12 cellular contexts compared by ENCODE assay signal in the genomic region with DNA sequence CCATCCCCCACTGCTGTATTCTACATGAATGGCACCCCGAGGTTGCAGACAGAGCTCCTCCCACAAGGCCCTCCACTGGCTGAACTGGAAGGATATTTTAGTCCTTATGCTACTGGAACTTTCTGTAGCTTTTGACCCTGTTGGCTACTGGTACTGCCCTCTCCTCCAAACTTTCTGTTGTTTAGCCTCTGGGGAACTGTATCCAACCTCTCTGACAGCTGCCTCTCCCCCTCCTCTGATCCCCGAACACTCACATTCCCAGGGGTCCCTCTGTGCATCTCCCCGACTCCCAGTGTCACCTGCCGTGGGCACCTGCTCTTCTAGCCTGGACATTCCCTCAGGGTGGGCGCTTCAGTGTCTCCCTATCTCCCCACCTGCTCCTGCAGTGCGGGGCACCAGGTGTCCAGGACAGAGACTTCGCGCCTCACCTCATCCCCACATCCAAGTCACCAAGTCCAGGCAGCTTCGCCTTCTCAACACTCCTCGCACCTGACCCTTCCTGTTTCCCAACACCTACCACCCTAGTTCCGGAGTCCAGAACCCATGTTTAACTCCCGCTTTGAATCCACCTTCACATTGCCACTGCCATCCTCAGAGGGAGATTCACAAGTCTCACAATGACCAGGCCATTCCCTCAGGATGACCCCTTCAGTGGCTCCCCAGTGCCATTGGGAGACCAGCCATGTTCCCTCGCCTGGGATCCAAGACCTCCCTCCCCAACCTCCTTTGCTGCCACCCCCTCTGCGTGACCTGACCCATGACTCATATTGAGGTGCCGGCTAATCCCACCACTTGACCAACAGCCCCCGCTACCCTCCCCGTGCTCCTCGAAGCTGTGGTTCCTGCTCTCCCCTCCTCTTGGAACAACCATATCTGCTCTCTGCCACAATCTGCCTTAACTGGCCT. TPM values are rescaled to one million over a fixed set of nuclear protein-coding genes. Genes with fewer than 3 reads are reported as not detected.
A peak's percentile ranks its signal among the peaks of the same experiment; 100 is the strongest.
DNase-seq lines count a peak whose midpoint lies in the region; ATAC-seq and TF ChIP-seq lines count a peak whose summit lies in the region.
"Had no signal": no experiment of that assay in that cellular context is flagged by ENCODE, and none has a peak within 500 bp of the region (broad histone marks: within the 10 kb centered on the region; RNA-seq: fewer than 3 reads in every experiment).

No MANE protein-coding gene starts in this region.

- no peak for TF ChIP-seq CTCF in VCaP (conservative IDR thresholded peaks at IDR 0.05)

- H4K8ac ChIP-seq in neuronal stem cell (ENCODE audit: low read depth, low read length) = no peak overlapping the region

- H2BK120ac ChIP-seq in neuronal stem cell (ENCODE audit: low read depth, low read length) = peak overlapping the region; percentile 4

- peak overlapping the region; percentile 60 for H2AK5ac ChIP-seq in neuronal stem cell (ENCODE audit: low read depth, low read length)

- peak overlapping the region; percentile 10 for H2BK15ac ChIP-seq in neuronal stem cell (ENCODE audit: low read length)

- H3K79me1 ChIP-seq in neuronal stem cell (ENCODE audit: low read depth, low read length) = no peaks in the 10 kb centered on the region

- ATAC-seq in GM18505 (IDR thresholded peaks at IDR 0.05; ENCODE audit: unreplicated experiment) = no peak

- no peak overlapping the region for H3K4ac ChIP-seq in neuronal stem cell (ENCODE audit: low read length)

- no peak overlapping the region for H2BK12ac ChIP-seq in neuronal stem cell (ENCODE audit: low read length)

- 88 to 90% methylated on average over 18 of the region's 18 CpGs for WGBS in esophagus, 2 donors
- WGBS in neuronal stem cell (ENCODE audit: extremely low coverage in 2 of 2, insufficient read length in 2 of 2, insufficient replicate concordance in 1 of 2), 2 donors = no CpG with 5 or more reads among the region's 18 CpGs

- H3K9me3 ChIP-seq in esophagus (ENCODE audit: control insufficient read depth in 2 of 2, insufficient read depth in 1 of 2, low read depth in 1 of 2, low read length in 1 of 2) (no peaks in the 10 kb centered on the region), neuronal stem cell (replicated peaks in 1 of 2; ENCODE audit: control insufficient read depth in 2 of 2, insufficient read depth in 1 of 2, low read depth in 1 of 2, low read length in 2 of 2) (no peaks in the 10 kb centered on the region)
- H3K9me3 ChIP-seq: SJSA1 had no signal

- no peak overlapping the region for H4K91ac ChIP-seq in neuronal stem cell (ENCODE audit: low read depth, low read length, poor library complexity)

- H3K4me2 ChIP-seq in neuronal stem cell (ENCODE audit: insufficient read depth, low read length, poor library complexity, severe bottlenecking) = no peak overlapping the region

- H3K36me3 ChIP-seq in esophagus (ENCODE audit: control insufficient read depth in 2 of 2, insufficient read depth in 2 of 2, low read length in 1 of 2) = peaks cover 7 to 10% of the 10 kb centered on the region in 2 donors
- no peaks in the 10 kb centered on the region for H3K36me3 ChIP-seq in neuronal stem cell (replicated peaks in 1 of 2; ENCODE audit: control insufficient read depth in 2 of 2, insufficient read depth in 2 of 2, low read length in 2 of 2)
- H3K36me3 ChIP-seq: SJSA1 had no signal

- no peak for TF ChIP-seq POLR2A in GM18505 (IDR thresholded peaks at IDR 0.05; ENCODE audit: borderline replicate concordance, extremely low read depth, insufficient read depth, insufficient read length)

- no peak overlapping the region for H3K23ac ChIP-seq in neuronal stem cell (ENCODE audit: low read depth, low read length, poor library complexity)

- peak overlapping the region; percentile 76 for H2AFZ ChIP-seq in neuronal stem cell (ENCODE audit: low read length)

- H3K18ac ChIP-seq in neuronal stem cell (ENCODE audit: low read length) = peak overlapping the region; percentile 20

- DNase-seq in COLO668 (lab: John Stamatoyannopoulos, UW; ENCODE audit: unreplicated experiment) = peak; percentile 21
- DNase-seq in neuronal stem cell (ENCODE audit: low spot score) = no peak
- DNase-seq in activated gamma-delta T cell (lab: John Stamatoyannopoulos, UW) = no peak
- DNase-seq in putamen (ENCODE audit: low spot score) = no peak
- no peak for DNase-seq in activated CD8-positive, alpha-beta memory T cell treated with anti-CD3 and anti-CD28 coated beads, Interleukin-2, amount 50 U/mL, for 48 hours
- DNase-seq: activated CD4-positive, alpha-beta T cell treated with anti-CD3 and anti-CD28 coated beads, Interleukin-2, amount 50 U/mL, for 1 hour; left cardiac atrium; NCI-H510A had no signal

- H3K27me3 ChIP-seq in esophagus (ENCODE audit: control insufficient read depth in 1 of 2, insufficient read depth in 2 of 2, low read length in 2 of 2) (no peaks in the 10 kb centered on the region), neuronal stem cell (ENCODE audit: control insufficient read depth in 3 of 3, insufficient read depth in 3 of 3, low read depth in 1 of 3, low read length in 3 of 3) (peaks cover 0 to 12% (median 0%) of the 10 kb centered on the region in 3 experiments)
- H3K27me3 ChIP-seq: SJSA1 had no signal

- H3K4me1 ChIP-seq in esophagus (ENCODE audit: control insufficient read depth in 2 of 2, insufficient read depth in 2 of 2, low read length in 1 of 2) (peaks cover 3 to 32% of the 10 kb centered on the region in 2 donors), neuronal stem cell (ENCODE audit: control insufficient read depth in 2 of 2, insufficient read depth in 1 of 2, low read depth in 1 of 2, low read length in 2 of 2) (peaks cover 4 to 14% of the 10 kb centered on the region in 2 donors)

- peak overlapping the region; percentile 14 for H2BK5ac ChIP-seq in neuronal stem cell (ENCODE audit: low read length)

- H3K14ac ChIP-seq in neuronal stem cell (ENCODE audit: low read length) = no peak overlapping the region

- H3K27ac ChIP-seq in VCaP (peak overlapping the region; percentile 53), esophagus (ENCODE audit: low read depth in 2 of 2, low read length in 1 of 2) (peak overlapping the region; percentile 40 to 89), neuronal stem cell (replicated peaks; ENCODE audit: low read length) (no peak overlapping the region)
- H3K27ac ChIP-seq: SJSA1 had no signal

- H3K9ac ChIP-seq in neuronal stem cell (ENCODE audit: low read depth, low read length, poor library complexity) = no peak overlapping the region

- no peak overlapping the region for H3K4me3 ChIP-seq in esophagus (ENCODE audit: low read depth in 1 of 2, low read length in 2 of 2)
- no peak overlapping the region for H3K4me3 ChIP-seq in neuronal stem cell (ENCODE audit: low read length in 2 of 2)
- H3K4me3 ChIP-seq: SJSA1 had no signal

RNA-seq across cellular contexts. Expression of gene BDH1, which starts 34.2 kb away (rescaled TPM):
- 10 to 100 TPM; 49.5 to 59.9 TPM for polyA plus RNA-seq in esophagus
- polyA plus RNA-seq in neuronal stem cell (2013, experiment 1 of 2) = 8.7 TPM
- 8.8 TPM for polyA plus RNA-seq in neuronal stem cell (2013, experiment 2 of 2)
